In genomic region chr1:155013632-155014031, GRCh38 we compare ENCODE assay signal across 9 cellular contexts. TPM values are rescaled to one million over a fixed set of nuclear protein-coding genes. Genes with fewer than 3 reads are reported as not detected.
A peak's percentile ranks its signal among the peaks of the same experiment; 100 is the strongest.
DNase-seq lines count a peak whose midpoint lies in the region; ATAC-seq and TF ChIP-seq lines count a peak whose summit lies in the region.
"Had no signal": no experiment of that assay in that cellular context is flagged by ENCODE, and none has a peak within 500 bp of the region (broad histone marks: within the 10 kb centered on the region; RNA-seq: fewer than 3 reads in every experiment).

No MANE protein-coding gene starts in this region.

- TF ChIP-seq POLR2A in vagina (IDR thresholded peaks at IDR 0.05): no peak

- intact Hi-C loops in left ventricle myocardium inferior (cut with micrococcal nuclease) (no loop called here), left cardiac atrium (cut with DNase I) (loop anchor here in 1 of 2 donors (5.0 kb wide), 1 partner anchor 51 kb away; the partner anchor contains the start of gene PYGO2), vagina (cut with DNase I) (no loop called here)

- H4K91ac ChIP-seq in mesenchymal stem cell (ENCODE audit: low read length): no peak overlapping the region

- TF ChIP-seq CTCF in left ventricle myocardium inferior (IDR thresholded peaks at IDR 0.05; ENCODE audit: borderline replicate concordance): no peak
- no peak for TF ChIP-seq CTCF in vagina (IDR thresholded peaks at IDR 0.05)

- H3K27me3 ChIP-seq in left ventricle myocardium inferior (ENCODE audit: low read depth): no peaks in the 10 kb centered on the region
- H3K27me3 ChIP-seq in mesenchymal stem cell (ENCODE audit: control insufficient read depth in 1 of 2, insufficient read depth in 1 of 2, low read length in 2 of 2): no peaks in the 10 kb centered on the region
- H3K27me3 ChIP-seq in vagina: no peaks in the 10 kb centered on the region

- H4K8ac ChIP-seq in mesenchymal stem cell (ENCODE audit: low read length): no peak overlapping the region

- H3K36me3 ChIP-seq in left ventricle myocardium inferior (peaks cover 30% of the 10 kb centered on the region), mesenchymal stem cell (ENCODE audit: control insufficient read depth in 1 of 2, insufficient read depth in 2 of 2, low read depth in 1 of 2, low read length in 2 of 2) (peaks cover 34 to 79% of the 10 kb centered on the region in 2 experiments), vagina (peaks cover 0 to 12% of the 10 kb centered on the region in 2 donors)

- H3K18ac ChIP-seq in mesenchymal stem cell (ENCODE audit: low read depth in 1 of 2, low read length in 2 of 2): no peak overlapping the region

- no peak overlapping the region for H2BK12ac ChIP-seq in mesenchymal stem cell (ENCODE audit: low read length in 2 of 2)

- H3K9ac ChIP-seq in mesenchymal stem cell (ENCODE audit: low read length): no peak overlapping the region

- H2BK120ac ChIP-seq in mesenchymal stem cell (ENCODE audit: low read depth, low read length): peak overlapping the region; percentile 38

- H3K9me3 ChIP-seq in left ventricle myocardium inferior (replicated peaks): no peaks in the 10 kb centered on the region
- no peaks in the 10 kb centered on the region for H3K9me3 ChIP-seq in mesenchymal stem cell (ENCODE audit: control insufficient read depth, low read length)
- no peaks in the 10 kb centered on the region for H3K9me3 ChIP-seq in vagina

- H2AK5ac ChIP-seq in mesenchymal stem cell (ENCODE audit: low read length, severe bottlenecking): no peak overlapping the region

- no peak overlapping the region for H3K4ac ChIP-seq in mesenchymal stem cell (ENCODE audit: low read depth in 1 of 2, low read length in 2 of 2)

- DNase-seq in left ventricle myocardium inferior (no peak), left cardiac atrium (no peak), activated T-helper 1 cell treated with Interleukin-2 at 50 U/mL for 16 hours (ENCODE audit: low read depth) (peak; percentile 42), mesenchymal stem cell (no peak), vagina (ENCODE audit: extremely low spot score in 2 of 2) (no peak), DMS 273 treated with DMSO at 0.1 percent for 48 hours (lab: John Stamatoyannopoulos, UW) (no peak)
- no peak for DNase-seq in stimulated activated CD8-positive, alpha-beta memory T cell treated with anti-CD3 and anti-CD28 coated beads, Interleukin-4, amount 100 ng/mL, for 48 hours
- DNase-seq: NCI-H774 had no signal

- ATAC-seq in left cardiac atrium: no peak
- ATAC-seq in GM18519 (IDR thresholded peaks at IDR 0.05; ENCODE audit: low FRiP score, unreplicated experiment): no peak

- peak overlapping the region; percentile 95 for H3K27ac ChIP-seq in left ventricle myocardium inferior (replicated peaks)
- H3K27ac ChIP-seq in mesenchymal stem cell (ENCODE audit: low read length, poor library complexity, severe bottlenecking): no peak overlapping the region
- H3K27ac ChIP-seq in vagina: peak overlapping the region; percentile 99

- H2AFZ ChIP-seq in mesenchymal stem cell (ENCODE audit: low read depth, low read length): no peak overlapping the region

- H2BK5ac ChIP-seq in mesenchymal stem cell (ENCODE audit: low read depth, low read length, poor library complexity, severe bottlenecking): no peak overlapping the region

- WGBS in mesenchymal stem cell: 74% methylated on average over 8 of the region's 8 CpGs

- no peak overlapping the region for H3K23ac ChIP-seq in mesenchymal stem cell (ENCODE audit: low read length in 2 of 2)

- no peak overlapping the region for H3K4me2 ChIP-seq in mesenchymal stem cell (ENCODE audit: low read length, poor library complexity, severe bottlenecking)

- H2BK15ac ChIP-seq in mesenchymal stem cell (ENCODE audit: low read depth, poor library complexity, severe bottlenecking): no peak overlapping the region

- peaks cover 31% of the 10 kb centered on the region for H3K79me1 ChIP-seq in mesenchymal stem cell (replicated peaks; ENCODE audit: low read length, poor library complexity, severe bottlenecking)

- H3K4me1 ChIP-seq in left ventricle myocardium inferior (peaks cover 72% of the 10 kb centered on the region), mesenchymal stem cell (ENCODE audit: control insufficient read depth, insufficient read depth, low read depth, low read length) (peaks cover 28% of the 10 kb centered on the region), vagina (peaks cover 88% of the 10 kb centered on the region)

- no peak overlapping the region for H3K14ac ChIP-seq in mesenchymal stem cell (ENCODE audit: low read length in 2 of 2)

- no peak overlapping the region for H3K4me3 ChIP-seq in left ventricle myocardium inferior
- no peak overlapping the region for H3K4me3 ChIP-seq in mesenchymal stem cell (ENCODE audit: insufficient read depth in 1 of 2, low read depth in 1 of 2, low read length in 2 of 2)
- H3K4me3 ChIP-seq in vagina: no peak overlapping the region

RNA-seq across cellular contexts. Expression of gene ZBTB7B, which starts 11.0 kb away (rescaled TPM):
- total RNA-seq in left ventricle myocardium inferior (42.8 TPM), left cardiac atrium (10 to 100 TPM; 49.6 to 52.6 TPM), vagina (77.6 TPM)
- 18.3 TPM for polyA plus RNA-seq in mesenchymal stem cell (2013, experiment 1 of 2)
- polyA plus RNA-seq in mesenchymal stem cell (2013, experiment 2 of 2): 18.3 TPM

RNA-seq across cellular contexts. Expression of gene DCST2, which starts 19.9 kb away (rescaled TPM):
- total RNA-seq in left ventricle myocardium inferior: not detected
- under 1 TPM in 1 of 2 donors, not detected in 1; 0.59 TPM for total RNA-seq in left cardiac atrium
- polyA plus RNA-seq in mesenchymal stem cell (2013, experiment 1 of 2): 0.07 TPM
- 0.08 TPM for polyA plus RNA-seq in mesenchymal stem cell (2013, experiment 2 of 2)
- 7.9 TPM for total RNA-seq in vagina

RNA-seq across cellular contexts. Expression of gene DCST1, which starts 20.0 kb away (rescaled TPM):
- total RNA-seq in left ventricle myocardium inferior (not detected), left cardiac atrium (not detected), vagina (not detected)
- not detected for polyA plus RNA-seq in mesenchymal stem cell (2013, experiment 1 of 2)
- not detected for polyA plus RNA-seq in mesenchymal stem cell (2013, experiment 2 of 2)

RNA-seq across cellular contexts. Expression of gene LENEP, which starts 20.2 kb away (rescaled TPM):
- not detected for total RNA-seq in left ventricle myocardium inferior
- total RNA-seq in left cardiac atrium: not detected
- polyA plus RNA-seq in mesenchymal stem cell (2013, experiment 1 of 2): not detected
- polyA plus RNA-seq in mesenchymal stem cell (2013, experiment 2 of 2): not detected
- total RNA-seq in vagina: not detected

RNA-seq across cellular contexts. Expression of gene FLAD1, which starts 30.5 kb away (rescaled TPM):
- total RNA-seq in left ventricle myocardium inferior (30.1 TPM), left cardiac atrium (10 to 100 TPM; 25.9 to 30.8 TPM), vagina (20.6 TPM)
- 26.7 TPM for polyA plus RNA-seq in mesenchymal stem cell (2013, experiment 1 of 2)
- polyA plus RNA-seq in mesenchymal stem cell (2013, experiment 2 of 2): 26.3 TPM
